ENCODE assay signal across 8 cellular contexts in the genomic region with DNA sequence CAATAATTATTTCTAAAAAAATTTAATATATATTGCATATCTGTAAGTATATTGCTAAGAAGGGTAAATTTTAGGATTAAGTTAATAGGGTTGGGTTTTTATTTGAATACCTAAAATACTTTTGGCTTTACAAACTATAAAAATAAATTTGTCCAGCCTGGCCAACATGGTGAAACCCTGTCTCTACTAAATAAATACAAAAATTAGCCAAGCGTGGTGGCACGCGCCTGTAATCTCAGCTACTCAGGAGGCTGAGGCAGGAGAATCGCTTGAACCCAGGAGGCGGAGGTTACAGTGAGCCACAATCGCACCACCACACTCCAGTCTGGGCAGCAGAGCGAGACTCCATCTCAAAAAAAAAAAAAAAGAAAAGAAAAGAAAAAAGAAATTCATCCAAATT.
DNase-seq lines count a peak whose midpoint lies in the region; FAIRE-seq and TF ChIP-seq lines count a peak whose summit lies in the region.
"Not testable (repeated sequence)": the region's sequence is repeated elsewhere in the genome, so short reads cannot be mapped to it uniquely, and the experiment has no call there.

No MANE protein-coding gene starts in this region.

- peak; percentile 12 for FAIRE-seq in RCC 7860 (lab: Jason Lieb, UNC)

- H3K4me3 Mint-ChIP-seq in HFFc6, neural progenitor cell: not testable (repeated sequence)

- H3K4me1 Mint-ChIP-seq in HFFc6 (ENCODE audit: low read depth) (peaks cover 38% of the 10 kb centered on the region), neural progenitor cell (peaks cover 45% of the 10 kb centered on the region)

- peak overlapping the region; percentile 92 for H3K4me2 ChIP-seq in neural progenitor cell
- H3K4me2 ChIP-seq in smooth muscle cell = peak overlapping the region; percentile 54

- H2AFZ ChIP-seq in ACC112 (ENCODE audit: low read length, unreplicated experiment); neural progenitor cell (replicated peaks); smooth muscle cell (ENCODE audit: low read depth): not testable (repeated sequence)

- peak overlapping the region; percentile 68; the same call in 1 of the 2 replicates for H3K27ac Mint-ChIP-seq in HFFc6
- not testable (repeated sequence) for H3K27ac Mint-ChIP-seq in neural progenitor cell

- H3K36me3 ChIP-seq in ACC112 (ENCODE audit: insufficient read depth, low read length); smooth muscle cell (ENCODE audit: low read depth): not testable (repeated sequence)
- peaks cover 18% of the 10 kb centered on the region for H3K36me3 ChIP-seq in neural progenitor cell

- H3K27me3 Mint-ChIP-seq in HFFc6 (ENCODE audit: insufficient read depth); neural progenitor cell (ENCODE audit: insufficient read depth, low read depth): not testable (repeated sequence)

- H3K4me3 ChIP-seq in ACC112 (ENCODE audit: low read depth, low read length); neural progenitor cell; smooth muscle cell: not testable (repeated sequence)

- not testable (repeated sequence) for H3K27me3 ChIP-seq in ACC112 (ENCODE audit: insufficient read depth, low read length); neural progenitor cell; smooth muscle cell (ENCODE audit: low read depth)

- peaks cover 23% of the 10 kb centered on the region for H3K4me1 ChIP-seq in ACC112 (ENCODE audit: control insufficient read depth, insufficient read depth, low read length, unreplicated experiment)
- peaks cover 53% of the 10 kb centered on the region for H3K4me1 ChIP-seq in neural progenitor cell
- peaks cover 46% of the 10 kb centered on the region for H3K4me1 ChIP-seq in smooth muscle cell (ENCODE audit: low read depth)

- H3K9ac ChIP-seq in neural progenitor cell; smooth muscle cell (ENCODE audit: low read depth): not testable (repeated sequence)

- not testable (repeated sequence) for H3K79me2 ChIP-seq in ACC112 (ENCODE audit: control insufficient read depth, insufficient read depth, low read length, unreplicated experiment); smooth muscle cell (ENCODE audit: low read depth)
- peaks cover 94% of the 10 kb centered on the region for H3K79me2 ChIP-seq in neural progenitor cell (ENCODE audit: low read depth)

- not testable (repeated sequence) for H3K36me3 Mint-ChIP-seq in HFFc6 (ENCODE audit: low read depth)
- H3K36me3 Mint-ChIP-seq in neural progenitor cell = peaks cover 11% of the 10 kb centered on the region

- not testable (repeated sequence) for TF ChIP-seq CTCF in HFFc6 (IDR thresholded peaks at IDR 0.05); neural progenitor cell (IDR thresholded peaks at IDR 0.05); smooth muscle cell (IDR thresholded peaks at IDR 0.05; ENCODE audit: borderline replicate concordance, insufficient read depth, poor library complexity, severe bottlenecking)

- not testable (repeated sequence) for H3K9me3 Mint-ChIP-seq in HFFc6, neural progenitor cell

- in situ Hi-C loops in Caki2 (cut with HindIII; ENCODE audit: low pct_unique_long_range_greater_than_20kb, low sequenced_read_pairs) = not testable (repeated sequence)

- not testable (repeated sequence) for H3K9me3 ChIP-seq in neural progenitor cell (ENCODE audit: low read depth); smooth muscle cell (replicated peaks; ENCODE audit: low read depth)

- H3F3A ChIP-seq in neural progenitor cell (ENCODE audit: low read depth) = peaks cover 40% of the 10 kb centered on the region
- not testable (repeated sequence) for H3F3A ChIP-seq in smooth muscle cell (ENCODE audit: low read depth)

- not testable (repeated sequence) for H4K20me1 ChIP-seq in neural progenitor cell (ENCODE audit: low read depth); smooth muscle cell (ENCODE audit: low read depth)

- peak overlapping the region; percentile 19; the same call in 1 of the 2 replicates for H3K27ac ChIP-seq in ACC112 (ENCODE audit: low read depth, low read length)
- peak overlapping the region; percentile 94 for H3K27ac ChIP-seq in neural progenitor cell
- H3K27ac ChIP-seq in smooth muscle cell (ENCODE audit: low read depth) = peak overlapping the region; percentile 60

- 67% methylated on average over 7 of the region's 7 CpGs for WGBS in smooth muscle cell (ENCODE audit: low lambda C conversion rate)

- DNase-seq in Caki2 (ENCODE audit: low read depth) (peak; percentile 47), HFFc6 (peak; percentile 4), astrocyte of the hippocampus (ENCODE audit: low read depth, low spot score) (peak; percentile 26), fibroblast of gingiva (ENCODE audit: low read depth) (peak; percentile 7)
- DNase-seq in RCC 7860 (ENCODE audit: low spot score); neural progenitor cell (ENCODE audit: low spot score); smooth muscle cell (lab: John Stamatoyannopoulos, UW; ENCODE audit: unreplicated experiment): not testable (repeated sequence)

Comparison
In these comparisons a context has a peak if more than half of its experiments do, and no peak if none do; other contexts are left out.
1. H3K27ac ChIP-seq: peak in every context shown above with its lines; median percentile 94 in neural progenitor cell; 60 in smooth muscle cell; 19 in ACC112.